22 cellular contexts compared by ENCODE assay signal in the genomic region with DNA sequence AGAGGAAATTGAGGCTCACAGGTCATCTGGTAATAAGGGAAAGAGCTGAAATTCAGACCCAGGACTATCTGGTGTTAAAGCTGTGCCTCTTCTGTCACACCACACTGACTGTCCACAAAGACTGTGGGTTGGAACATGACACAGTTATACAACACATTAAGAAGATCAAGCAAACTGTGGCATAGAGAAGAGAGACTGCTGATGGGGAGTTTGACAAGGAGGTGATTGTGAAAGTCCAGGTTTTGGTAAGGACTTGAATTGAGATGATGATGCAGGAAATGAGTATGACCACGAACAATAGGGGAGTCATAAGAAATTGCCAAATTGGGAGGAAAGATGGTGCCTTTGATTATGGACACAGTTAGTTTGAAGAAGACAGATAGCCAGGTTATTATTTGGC.
DNase-seq lines count a peak whose midpoint lies in the region; ATAC-seq and TF ChIP-seq lines count a peak whose summit lies in the region.
"Had no signal": no experiment of that assay in that cellular context is flagged by ENCODE, and none has a peak within 500 bp of the region (broad histone marks: within the 10 kb centered on the region; RNA-seq: fewer than 3 reads in every experiment).

No MANE protein-coding gene starts in this region.

- H3K36me3 Mint-ChIP-seq in natural killer cell treated with Interleukin-12 subunit alpha and Interleukin-12 subunit beta and Interleukin-15 and Interleukin-18, amount 100 ng/mL, for 72 hours: no peaks in the 10 kb centered on the region
- H3K36me3 Mint-ChIP-seq in effector memory CD8-positive, alpha-beta T cell (ENCODE audit: insufficient read depth): no peaks in the 10 kb centered on the region

- H3K27ac ChIP-seq in WERI-Rb-1: no peak overlapping the region
- H3K27ac ChIP-seq: A549; BLaER1 treated with 17β-estradiol and CSF1 and Interleukin-3, amounts not matched to agents 10 nM and 100 nM; SJSA1 had no signal

- H3K4me3 ChIP-seq in epithelial cell of esophagus (ENCODE audit: low read length): no peak overlapping the region
- no peak overlapping the region for H3K4me3 ChIP-seq in WERI-Rb-1 (ENCODE audit: low read depth, low read length)
- H3K4me3 ChIP-seq: A549; BLaER1 treated with 17β-estradiol and CSF1 and Interleukin-3, amounts not matched to agents 10 nM and 100 nM; SJSA1 had no signal

- peak overlapping the region in 1 of 2 donors; percentile 45 for H3K27ac Mint-ChIP-seq in natural killer cell treated with Interleukin-12 subunit alpha and Interleukin-12 subunit beta and Interleukin-15 and Interleukin-18, amount 100 ng/mL, for 72 hours
- H3K27ac Mint-ChIP-seq in effector memory CD8-positive, alpha-beta T cell: no peak overlapping the region
- H3K27ac Mint-ChIP-seq: CD4-positive, alpha-beta T cell; IgD-negative memory B cell had no signal

- ATAC-seq in natural killer cell treated with Interleukin-12 subunit alpha and Interleukin-12 subunit beta and Interleukin-15 and Interleukin-18, amount 100 ng/mL, for 72 hours: peak; percentile 52 to 77
- ATAC-seq in effector memory CD8-positive, alpha-beta T cell (replicated peaks): no peak
- no peak for ATAC-seq in GM18868 (IDR thresholded peaks at IDR 0.05; ENCODE audit: unreplicated experiment)
- ATAC-seq: A549 had no signal

- no peaks in the 10 kb centered on the region for H3K9me3 ChIP-seq in WERI-Rb-1 (ENCODE audit: severe bottlenecking)
- H3K9me3 ChIP-seq: A549, SJSA1 had no signal

- H3K36me3 ChIP-seq in WERI-Rb-1: no peaks in the 10 kb centered on the region
- H3K36me3 ChIP-seq: BLaER1 treated with 17β-estradiol and CSF1 and Interleukin-3, amounts not matched to agents 10 nM and 100 nM; SJSA1 had no signal

- H3K27me3 Mint-ChIP-seq in natural killer cell treated with Interleukin-12 subunit alpha and Interleukin-12 subunit beta and Interleukin-15 and Interleukin-18, amount 100 ng/mL, for 72 hours: peaks cover 0 to 2% of the 10 kb centered on the region in 2 donors
- no peaks in the 10 kb centered on the region for H3K27me3 Mint-ChIP-seq in effector memory CD8-positive, alpha-beta T cell

- DNase-seq in HT1080 (ENCODE audit: low read depth) (peak; percentile 57), MV-4-11 (lab: John Stamatoyannopoulos, UW) (peak; percentile 5), epithelial cell of esophagus (ENCODE audit: low read depth) (peak; percentile 25), WERI-Rb-1 (no peak)
- DNase-seq in natural killer cell treated with Interleukin-12 subunit alpha and Interleukin-12 subunit beta and Interleukin-15 and Interleukin-18, amount 100 ng/mL, for 72 hours (ENCODE audit: low spot score): no peak
- DNase-seq in effector memory CD8-positive, alpha-beta T cell: no peak
- DNase-seq: AML-193; CD4-positive, alpha-beta T cell; DMS53; NCI-H1105 treated with DMSO at 0.1 percent for 48 hours; NCI-H146; NCI-H1930; NCI-H446; NCI-H524 treated with DMSO at 0.1 percent for 48 hours; NCI-H774; Right ventricle myocardium superior; RPMI8226 had no signal

- peaks cover 27% of the 10 kb centered on the region for H3K27me3 ChIP-seq in WERI-Rb-1 (ENCODE audit: insufficient read depth, low read depth, severe bottlenecking)
- H3K27me3 ChIP-seq: BLaER1 treated with 17β-estradiol and CSF1 and Interleukin-3, amounts not matched to agents 10 nM and 100 nM; SJSA1 had no signal

- H3K4me3 Mint-ChIP-seq in natural killer cell treated with Interleukin-12 subunit alpha and Interleukin-12 subunit beta and Interleukin-15 and Interleukin-18, amount 100 ng/mL, for 72 hours: no peak overlapping the region
- no peak overlapping the region for H3K4me3 Mint-ChIP-seq in effector memory CD8-positive, alpha-beta T cell
- H3K4me3 Mint-ChIP-seq: CD4-positive, alpha-beta T cell; IgD-negative memory B cell had no signal

- peaks cover 0 to 6% of the 10 kb centered on the region in 2 donors for H3K4me1 Mint-ChIP-seq in natural killer cell treated with Interleukin-12 subunit alpha and Interleukin-12 subunit beta and Interleukin-15 and Interleukin-18, amount 100 ng/mL, for 72 hours (ENCODE audit: low read depth in 2 of 2)
- H3K4me1 Mint-ChIP-seq in effector memory CD8-positive, alpha-beta T cell (ENCODE audit: low read depth in 2 of 2): no peaks in the 10 kb centered on the region
- H3K4me1 Mint-ChIP-seq: IgD-negative memory B cell had no signal

- TF ChIP-seq CTCF in epithelial cell of esophagus (IDR thresholded peaks at IDR 0.05; ENCODE audit: insufficient read depth, low read depth, low read length, missing control alignments) (no peak), WERI-Rb-1 (IDR thresholded peaks at IDR 0.05; ENCODE audit: low read depth, low read length) (no peak)

- H3K9me3 Mint-ChIP-seq in natural killer cell treated with Interleukin-12 subunit alpha and Interleukin-12 subunit beta and Interleukin-15 and Interleukin-18, amount 100 ng/mL, for 72 hours: no peaks in the 10 kb centered on the region
- peaks cover 0 to 4% of the 10 kb centered on the region in 2 donors for H3K9me3 Mint-ChIP-seq in effector memory CD8-positive, alpha-beta T cell

Comparison
In these comparisons a context has a peak if more than half of its experiments do, and no peak if none do; other contexts are left out.
1. DNase-seq: peak in HT1080 (single experiment), MV-4-11 (single experiment) and epithelial cell of esophagus (single experiment); none in natural killer cell treated with Interleukin-12 subunit alpha and Interleukin-12 subunit beta and Interleukin-15 and Interleukin-18, amount 100 ng/mL, for 72 hours (single experiment), WERI-Rb-1 (single experiment) and effector memory CD8-positive, alpha-beta T cell (0 of 3).
2. ATAC-seq: peak in natural killer cell treated with Interleukin-12 subunit alpha and Interleukin-12 subunit beta and Interleukin-15 and Interleukin-18, amount 100 ng/mL, for 72 hours (2 of 2); none in effector memory CD8-positive, alpha-beta T cell (single experiment) and GM18868 (single experiment).